Comparison of ENCODE assay signal across 10 cellular contexts in the genomic region with DNA sequence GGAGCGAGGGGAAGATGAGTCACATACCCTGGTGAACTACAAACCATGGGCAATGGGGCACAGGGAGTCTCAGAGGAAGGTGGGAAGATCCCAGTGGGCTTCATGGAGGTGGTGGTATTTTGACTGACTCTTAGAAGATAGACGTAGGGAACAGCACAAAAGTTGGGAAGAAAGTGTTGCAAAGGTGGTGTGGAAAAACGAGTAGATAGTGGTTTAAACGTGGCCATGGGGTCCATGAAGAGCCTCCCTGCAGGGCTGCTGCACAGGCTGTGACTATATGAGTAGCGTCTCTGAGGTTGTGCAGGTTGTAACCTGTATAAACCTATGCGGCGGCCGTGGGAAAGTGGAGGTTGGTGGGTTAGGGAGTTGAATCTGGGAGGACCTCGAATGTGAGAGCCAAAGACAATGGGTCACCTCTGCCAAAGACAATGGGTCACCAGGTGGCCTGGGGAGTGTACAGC. TPM values are rescaled to one million over a fixed set of nuclear protein-coding genes. Genes with fewer than 3 reads are reported as not detected.
DNase-seq lines count a peak whose midpoint lies in the region; ATAC-seq and TF ChIP-seq lines count a peak whose summit lies in the region.
"Had no signal": no experiment of that assay in that cellular context is flagged by ENCODE, and none has a peak within 500 bp of the region (broad histone marks: within the 10 kb centered on the region; RNA-seq: fewer than 3 reads in every experiment).

No MANE protein-coding gene starts in this region.

- peaks cover 17% of the 10 kb centered on the region for H3K4me1 Mint-ChIP-seq in glutamatergic neuron (ENCODE audit: low read depth, unreplicated experiment)

- H3K27ac ChIP-seq in SK-N-SH (ENCODE audit: low read depth in 2 of 2, low read length in 1 of 2) (peak overlapping the region; percentile 18 to 76; a peak in 3 of 4 replicates), substantia nigra (ENCODE audit: low read depth, low read length, poor library complexity, severe bottlenecking) (peak overlapping the region; percentile 100)

- H3K9me3 ChIP-seq in SK-N-SH (no peaks in the 10 kb centered on the region), adipocyte (ENCODE audit: control insufficient read depth, low read length) (no peaks in the 10 kb centered on the region)
- H3K9me3 ChIP-seq: Peyer's patch had no signal

- TF ChIP-seq EP300 in SK-N-SH (IDR thresholded peaks at IDR 0.05; ENCODE audit: borderline replicate concordance in 1 of 2, low read depth in 1 of 2, low read length in 1 of 2): no peak

- no peaks in the 10 kb centered on the region for H4K20me1 ChIP-seq in SK-N-SH (ENCODE audit: insufficient read depth)

- peak overlapping the region; percentile 38 for H3K4me2 ChIP-seq in SK-N-SH

- no peak for TF ChIP-seq RAD21 in SK-N-SH (IDR thresholded peaks at IDR 0.05; ENCODE audit: low read length)

- no peaks in the 10 kb centered on the region for H3K79me2 ChIP-seq in SK-N-SH (ENCODE audit: insufficient read depth)

- WGBS in SK-N-SH (ENCODE audit: low lambda C conversion rate): 64% methylated on average over 9 of the region's 9 CpGs

- no peak for ATAC-seq in SK-N-SH treated with all-trans-retinoic acid at 6 μM for 48 hours
- ATAC-seq in GM21825 (IDR thresholded peaks at IDR 0.05; ENCODE audit: unreplicated experiment): no peak

- H3K9ac ChIP-seq in SK-N-SH (no peak overlapping the region), adipocyte (ENCODE audit: low read length) (peak overlapping the region; percentile 36)

- POLR2A ChIA-PET in SK-N-SH (lab: Yijun Ruan, JAX): interaction anchor here (1.3 kb wide), 1 partner anchor 16 kb away, joined by 8 read pairs; no protein-coding TSS in a partner anchor

- H3K9me3 Mint-ChIP-seq in glutamatergic neuron (ENCODE audit: unreplicated experiment): peaks cover 17% of the 10 kb centered on the region
- H3K9me3 Mint-ChIP-seq: nephron progenitor cell had no signal

- H3K27me3 Mint-ChIP-seq in glutamatergic neuron (ENCODE audit: unreplicated experiment): peaks cover 11% of the 10 kb centered on the region

- H3K4me3 Mint-ChIP-seq in glutamatergic neuron (ENCODE audit: unreplicated experiment): peak overlapping the region; percentile 1
- H3K4me3 Mint-ChIP-seq: nephron progenitor cell had no signal

- CTCF ChIA-PET in SK-N-SH (lab: Yijun Ruan, JAX): interaction anchor here (0.9 to 7.2 kb wide), 15 partner anchors 16 to 392 kb away, joined by 3 to 443 read pairs (median 10); a partner anchor contains a TSS

- no peaks in the 10 kb centered on the region for H3K36me3 Mint-ChIP-seq in glutamatergic neuron (ENCODE audit: unreplicated experiment)

- H3K27me3 ChIP-seq in SK-N-SH (ENCODE audit: insufficient read depth) (no peaks in the 10 kb centered on the region), adipocyte (replicated peaks; ENCODE audit: control insufficient read depth, insufficient read depth, low read length) (no peaks in the 10 kb centered on the region)
- H3K27me3 ChIP-seq: Peyer's patch had no signal

- H2AFZ ChIP-seq in SK-N-SH (ENCODE audit: low read depth): no peak overlapping the region

- H3K4me3 ChIP-seq in SK-N-SH (ENCODE audit: low read depth in 2 of 2, low read length in 1 of 2) (no peak overlapping the region), adipocyte (ENCODE audit: low read length) (peak overlapping the region; percentile 25)
- H3K4me3 ChIP-seq: Peyer's patch had no signal

- H3K36me3 ChIP-seq in SK-N-SH (replicated peaks in 1 of 2; ENCODE audit: control insufficient read depth in 1 of 2, insufficient read depth in 2 of 2, low read length in 1 of 2) (no peaks in the 10 kb centered on the region), adipocyte (ENCODE audit: control insufficient read depth, insufficient read depth, low read length, severe bottlenecking) (no peaks in the 10 kb centered on the region)
- H3K36me3 ChIP-seq: Peyer's patch had no signal

- H3K9me2 ChIP-seq in SK-N-SH: no peaks in the 10 kb centered on the region

- TF ChIP-seq CTCF in SK-N-SH (IDR thresholded peaks at IDR 0.05): no peak
- TF ChIP-seq CTCF in glutamatergic neuron (IDR thresholded peaks at IDR 0.05; ENCODE audit: partially characterized antibody, unreplicated experiment): no peak

- peaks cover 8 to 22% of the 10 kb centered on the region in 2 experiments; a peak in 3 of 4 replicates for H3K4me1 ChIP-seq in SK-N-SH (ENCODE audit: control insufficient read depth in 1 of 2, insufficient read depth in 2 of 2, low read depth in 1 of 2, low read length in 1 of 2)
- H3K4me1 ChIP-seq in adipocyte (ENCODE audit: control insufficient read depth, insufficient read depth, low read length): peaks cover 18% of the 10 kb centered on the region

- peaks cover 18% of the 10 kb centered on the region for H3F3A ChIP-seq in SK-N-SH (replicated peaks; ENCODE audit: insufficient read depth)

- no peak for DNase-seq in SK-N-SH
- no peak for DNase-seq in adipocyte (ENCODE audit: low read depth)
- DNase-seq in glutamatergic neuron: no peak
- no peak for DNase-seq in substantia nigra (lab: John Stamatoyannopoulos, UW)
- no peak for DNase-seq in T-helper 2 cell
- DNase-seq in hypothalamus (lab: John Stamatoyannopoulos, UW): no peak

- no peak overlapping the region for H3K27ac Mint-ChIP-seq in glutamatergic neuron (ENCODE audit: unreplicated experiment)
- H3K27ac Mint-ChIP-seq: nephron progenitor cell had no signal

TF ChIP-seq in SK-N-SH, 30 proteins besides CTCF, POLR2A, EP300 and RAD21:
- TF ChIP-seq RCOR1 (IDR thresholded peaks at IDR 0.05; ENCODE audit: low read length): no peak

TF ChIP-seq in SK-N-SH treated with all-trans-retinoic acid at 6 μM for 48 hours, 23 proteins besides CTCF, POLR2A, EP300 and RAD21:
- TF ChIP-seq ZNF8 (CRISPR knock-in tag; IDR thresholded peaks at IDR 0.05) (no peak), ZFP30 (CRISPR knock-in tag; IDR thresholded peaks at IDR 0.05) (no peak), SNAI2 (CRISPR knock-in tag; IDR thresholded peaks at IDR 0.05) (no peak), RARB (CRISPR knock-in tag; IDR thresholded peaks at IDR 0.05) (no peak), TOX (CRISPR knock-in tag; IDR thresholded peaks at IDR 0.05; ENCODE audit: borderline replicate concordance) (no peak), OSR1 (CRISPR knock-in tag; IDR thresholded peaks at IDR 0.05) (no peak), ESRRG (CRISPR knock-in tag; IDR thresholded peaks at IDR 0.05) (no peak), ZNF565 (CRISPR knock-in tag; conservative IDR thresholded peaks at IDR 0.05; ENCODE audit: low read depth) (no peak), ZFP3 (CRISPR knock-in tag; IDR thresholded peaks at IDR 0.05) (no peak), ISL1 (CRISPR knock-in tag; IDR thresholded peaks at IDR 0.05) (no peak), GLIS3 (CRISPR knock-in tag; IDR thresholded peaks at IDR 0.05) (no peak)
- TF ChIP-seq, protein P1, sequence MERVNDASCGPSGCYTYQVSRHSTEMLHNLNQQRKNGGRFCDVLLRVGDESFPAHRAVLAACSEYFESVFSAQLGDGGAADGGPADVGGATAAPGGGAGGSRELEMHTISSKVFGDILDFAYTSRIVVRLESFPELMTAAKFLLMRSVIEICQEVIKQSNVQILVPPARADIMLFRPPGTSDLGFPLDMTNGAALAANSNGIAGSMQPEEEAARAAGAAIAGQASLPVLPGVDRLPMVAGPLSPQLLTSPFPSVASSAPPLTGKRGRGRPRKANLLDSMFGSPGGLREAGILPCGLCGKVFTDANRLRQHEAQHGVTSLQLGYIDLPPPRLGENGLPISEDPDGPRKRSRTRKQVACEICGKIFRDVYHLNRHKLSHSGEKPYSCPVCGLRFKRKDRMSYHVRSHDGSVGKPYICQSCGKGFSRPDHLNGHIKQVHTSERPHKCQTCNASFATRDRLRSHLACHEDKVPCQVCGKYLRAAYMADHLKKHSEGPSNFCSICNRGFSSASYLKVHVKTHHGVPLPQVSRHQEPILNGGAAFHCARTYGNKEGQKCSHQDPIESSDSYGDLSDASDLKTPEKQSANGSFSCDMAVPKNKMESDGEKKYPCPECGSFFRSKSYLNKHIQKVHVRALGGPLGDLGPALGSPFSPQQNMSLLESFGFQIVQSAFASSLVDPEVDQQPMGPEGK (CRISPR knock-in tag; IDR thresholded peaks at IDR 0.05; ENCODE audit: borderline replicate concordance): no peak

RNA-seq across cellular contexts. Expression of a gene that starts 13.8 kb away (rescaled TPM):
- 50.6 and 52.2 TPM in 2 replicates for polyA plus RNA-seq in SK-N-SH (2012; rRNA removed)
- 18.5 and 31.3 TPM in 2 replicates for polyA plus RNA-seq in SK-N-SH (2012; cell fraction: cytosol; rRNA removed)
- polyA plus RNA-seq in SK-N-SH (2012; cell fraction: nucleus; rRNA removed): 105 and 145 TPM in 2 replicates
- 56.7 TPM for total RNA-seq in glutamatergic neuron (ENCODE audit: unreplicated experiment)

RNA-seq across cellular contexts. Expression of a gene that starts 17.5 kb away (rescaled TPM):
- polyA plus RNA-seq in SK-N-SH (2012; rRNA removed): 1.9 and 2.3 TPM in 2 replicates
- 0.95 and 1.5 TPM in 2 replicates for polyA plus RNA-seq in SK-N-SH (2012; cell fraction: cytosol; rRNA removed)
- polyA plus RNA-seq in SK-N-SH (2012; cell fraction: nucleus; rRNA removed): 5.4 and 6.8 TPM in 2 replicates
- 1.5 TPM for total RNA-seq in glutamatergic neuron (ENCODE audit: unreplicated experiment)

RNA-seq across cellular contexts. Expression of a gene that starts 17.6 kb away (rescaled TPM):
- 142 and 229 TPM in 2 replicates for polyA plus RNA-seq in SK-N-SH (2012; rRNA removed)
- polyA plus RNA-seq in SK-N-SH (2012; cell fraction: cytosol; rRNA removed): 44.8 and 65.6 TPM in 2 replicates
- polyA plus RNA-seq in SK-N-SH (2012; cell fraction: nucleus; rRNA removed): 1,157 and 1,277 TPM in 2 replicates
- 5.2 TPM for total RNA-seq in glutamatergic neuron (ENCODE audit: unreplicated experiment)

RNA-seq across cellular contexts. Expression of a gene that starts 26.1 kb away (rescaled TPM):
- polyA plus RNA-seq in SK-N-SH (2012; rRNA removed): 16.4 and 20.0 TPM in 2 replicates
- polyA plus RNA-seq in SK-N-SH (2012; cell fraction: cytosol; rRNA removed): 16.6 and 20.2 TPM in 2 replicates
- 15.7 and 20.7 TPM in 2 replicates for polyA plus RNA-seq in SK-N-SH (2012; cell fraction: nucleus; rRNA removed)
- 10.1 TPM for total RNA-seq in glutamatergic neuron (ENCODE audit: unreplicated experiment)

RNA-seq across cellular contexts. Expression of a gene that starts 26.1 kb away (rescaled TPM):
- 173 and 208 TPM in 2 replicates for polyA plus RNA-seq in SK-N-SH (2012; rRNA removed)
- 100 and 140 TPM in 2 replicates for polyA plus RNA-seq in SK-N-SH (2012; cell fraction: cytosol; rRNA removed)
- polyA plus RNA-seq in SK-N-SH (2012; cell fraction: nucleus; rRNA removed): 160 and 186 TPM in 2 replicates
- total RNA-seq in glutamatergic neuron (ENCODE audit: unreplicated experiment): 58.2 TPM
